1 cellular context compared by ENCODE assay signal in genomic region chr19:4721196-4721595, GRCh38.
TF ChIP-seq lines count a peak whose summit lies in the region.

No MANE protein-coding gene starts in this region.

TF ChIP-seq in IMR-90, 13 proteins besides CTCF, POLR2A, EP300 and RAD21:
- no peak for TF ChIP-seq USF2 (IDR thresholded peaks at IDR 0.05; ENCODE audit: low read depth, low read length)
- TF ChIP-seq RCOR1 (IDR thresholded peaks at IDR 0.05; ENCODE audit: insufficient replicate concordance, low read length), result no peak
- TF ChIP-seq FOS (IDR thresholded peaks at IDR 0.05; ENCODE audit: low read depth, low read length), result no peak
- no peak for TF ChIP-seq MXI1 (IDR thresholded peaks at IDR 0.05; ENCODE audit: borderline replicate concordance, low read depth, low read length)
- no peak for TF ChIP-seq SMC3 (IDR thresholded peaks at IDR 0.05; ENCODE audit: low read depth, low read length)
